7 cellular contexts compared by ENCODE assay signal in genomic region chr7:143817873-143818272, GRCh38.
DNase-seq lines count a peak whose midpoint lies in the region; ATAC-seq lines count a peak whose summit lies in the region.
"Not testable (repeated sequence)": the region's sequence is repeated elsewhere in the genome, so short reads cannot be mapped to it uniquely, and the experiment has no call there.

No MANE protein-coding gene starts in this region.

- H3K4me1 Mint-ChIP-seq in activated naive CD8-positive, alpha-beta T cell treated with anti-CD3 and anti-CD28 coated beads, Interleukin-2, amount 10 ng/mL, durations not matched to agents 7 days and 5 days; memory B cell: not testable (repeated sequence)

- not testable (repeated sequence) for H3K27me3 Mint-ChIP-seq in activated naive CD8-positive, alpha-beta T cell treated with anti-CD3 and anti-CD28 coated beads, Interleukin-2, amount 10 ng/mL, durations not matched to agents 7 days and 5 days; memory B cell

- not testable (repeated sequence) for H3K36me3 Mint-ChIP-seq in activated naive CD8-positive, alpha-beta T cell treated with anti-CD3 and anti-CD28 coated beads, Interleukin-2, amount 10 ng/mL, durations not matched to agents 7 days and 5 days; memory B cell

- H3K27ac Mint-ChIP-seq in activated naive CD8-positive, alpha-beta T cell treated with anti-CD3 and anti-CD28 coated beads, Interleukin-2, amount 10 ng/mL, durations not matched to agents 7 days and 5 days; memory B cell: not testable (repeated sequence)

- not testable (repeated sequence) for H3K4me3 Mint-ChIP-seq in activated naive CD8-positive, alpha-beta T cell treated with anti-CD3 and anti-CD28 coated beads, Interleukin-2, amount 10 ng/mL, durations not matched to agents 7 days and 5 days; memory B cell

- DNase-seq in activated naive CD8-positive, alpha-beta T cell treated with anti-CD3 and anti-CD28 coated beads, Interleukin-2, amount 10 ng/mL, durations not matched to agents 7 days and 5 days; memory B cell (ENCODE audit: low spot score in 2 of 2): not testable (repeated sequence)

- ATAC-seq in GM18909 (IDR thresholded peaks at IDR 0.05; ENCODE audit: poor library complexity, unreplicated experiment): peak; percentile 68
- ATAC-seq in GM21515 (IDR thresholded peaks at IDR 0.05; ENCODE audit: unreplicated experiment): peak; percentile 85
- peak; percentile 87 for ATAC-seq in HG02759 (IDR thresholded peaks at IDR 0.05; ENCODE audit: unreplicated experiment)
- ATAC-seq in HG03066 (IDR thresholded peaks at IDR 0.05; ENCODE audit: low read depth, unreplicated experiment): peak; percentile 75
- ATAC-seq in HG03469 (IDR thresholded peaks at IDR 0.05; ENCODE audit: unreplicated experiment): peak; percentile 51
- peak; percentile 28 for ATAC-seq in activated naive CD8-positive, alpha-beta T cell treated with anti-CD3 and anti-CD28 coated beads, Interleukin-2, amount 10 ng/mL, durations not matched to agents 7 days and 5 days (ENCODE audit: low read depth)
- peak; percentile 57 for ATAC-seq in memory B cell (ENCODE audit: low read depth)

- H3K9me3 Mint-ChIP-seq in activated naive CD8-positive, alpha-beta T cell treated with anti-CD3 and anti-CD28 coated beads, Interleukin-2, amount 10 ng/mL, durations not matched to agents 7 days and 5 days; memory B cell: not testable (repeated sequence)

- POLR2A ChIA-PET in activated naive CD8-positive, alpha-beta T cell treated with anti-CD3 and anti-CD28 coated beads, Interleukin-2, amount 10 ng/mL, durations not matched to agents 7 days and 5 days (lab: Charles Lee): not testable (repeated sequence)

Comparison
In these comparisons a context has a peak if more than half of its experiments do, and no peak if none do; other contexts are left out.
1. ATAC-seq: peak in every context shown above with its lines; median percentile 87 in HG02759; 85 in GM21515; 75 in HG03066; 68 in GM18909; 57 in memory B cell; 51 in HG03469; 28 in activated naive CD8-positive, alpha-beta T cell treated with anti-CD3 and anti-CD28 coated beads, Interleukin-2, amount 10 ng/mL, durations not matched to agents 7 days and 5 days.